Comparison of ENCODE assay signal across 8 cellular contexts in genomic region chr16:87317766-87318121, GRCh38. TPM values are rescaled to one million over a fixed set of nuclear protein-coding genes. Genes with fewer than 3 reads are reported as not detected.
DNase-seq lines count a peak whose midpoint lies in the region; ATAC-seq and TF ChIP-seq lines count a peak whose summit lies in the region.

No MANE protein-coding gene starts in this region.

- H3K4me3 Mint-ChIP-seq in effector memory CD8-positive, alpha-beta T cell: peak overlapping the region; percentile 88 to 92

- no peaks in the 10 kb centered on the region for H3K9me3 Mint-ChIP-seq in effector memory CD8-positive, alpha-beta T cell

- intact Hi-C loops in A673 (cut with micrococcal nuclease; ENCODE audit: unreplicated experiment): no loop called here

- H3K4me1 ChIP-seq in A673 (ENCODE audit: insufficient read depth, low read length, poor library complexity, severe bottlenecking): peaks cover 6% of the 10 kb centered on the region
- no peaks in the 10 kb centered on the region for H3K4me1 ChIP-seq in mesodermal cell (ENCODE audit: control insufficient read depth, insufficient read depth, low read length, poor library complexity, severe bottlenecking)

- peak overlapping the region; percentile 94 to 95 for H3K27ac Mint-ChIP-seq in effector memory CD8-positive, alpha-beta T cell

- BruUV-seq in A673 (replicated peaks; lab: Mats Ljungman, UMichigan): no TSS peak

- H3K36me3 ChIP-seq in A673 (ENCODE audit: insufficient read depth, low read length, poor library complexity, severe bottlenecking): no peaks in the 10 kb centered on the region
- no peaks in the 10 kb centered on the region for H3K36me3 ChIP-seq in SU-DHL-6 (ENCODE audit: low read length)
- no peaks in the 10 kb centered on the region for H3K36me3 ChIP-seq in mesodermal cell (ENCODE audit: control insufficient read depth, insufficient read depth, low read length)

- POLR2A ChIA-PET in A673 (lab: Charles Lee; ENCODE audit: low non-redundant PET): interaction anchor here (0.7 kb wide), 1 partner anchor 741 kb away, joined by 5 read pairs; no protein-coding TSS in a partner anchor

- no peaks in the 10 kb centered on the region for H3K27me3 ChIP-seq in A673 (replicated peaks; ENCODE audit: insufficient read depth, low read depth, low read length, poor library complexity)
- H3K27me3 ChIP-seq in SU-DHL-6 (ENCODE audit: low read length): no peaks in the 10 kb centered on the region

- peak overlapping the region; percentile 95 for H3K4me3 ChIP-seq in A673 (ENCODE audit: low read depth, low read length, poor library complexity, severe bottlenecking)
- peak overlapping the region; percentile 84 for H3K4me3 ChIP-seq in GM12865 (ENCODE audit: low read depth, low read length)
- H3K4me3 ChIP-seq in SU-DHL-6 (ENCODE audit: insufficient read depth, low read length, poor library complexity, severe bottlenecking): peak overlapping the region; percentile 98
- H3K4me3 ChIP-seq in mesodermal cell (ENCODE audit: extremely low read depth, insufficient read depth, low read length, poor library complexity, severe bottlenecking): peak overlapping the region; percentile 94

- DNase-seq in A673 (ENCODE audit: low spot score): peak; percentile 60
- DNase-seq in GM12865 (ENCODE audit: low read depth): peak; percentile 69
- DNase-seq in effector memory CD8-positive, alpha-beta T cell: no peak
- peak in 4 of 49 donors; percentile 39 to 75 (median 50) for DNase-seq in substantia nigra (lab: John Stamatoyannopoulos, UW)
- no peak for DNase-seq in NCI-H2029 (lab: John Stamatoyannopoulos, UW)

- no peaks in the 10 kb centered on the region for H4K20me1 ChIP-seq in SU-DHL-6 (ENCODE audit: low read depth, low read length)

- H3K9ac ChIP-seq in SU-DHL-6 (ENCODE audit: low read length): peak overlapping the region; percentile 92

- H3K4me1 Mint-ChIP-seq in effector memory CD8-positive, alpha-beta T cell (ENCODE audit: low read depth in 2 of 2): peaks cover 16 to 18% of the 10 kb centered on the region in 2 donors

- no peaks in the 10 kb centered on the region for H3K9me2 ChIP-seq in SU-DHL-6 (replicated peaks; ENCODE audit: insufficient read depth, low read length)

- peaks cover 14% of the 10 kb centered on the region for H3K79me2 ChIP-seq in SU-DHL-6 (ENCODE audit: insufficient read depth, low read length)

- H3K9me3 ChIP-seq in A673 (ENCODE audit: low read depth, low read length, poor library complexity, severe bottlenecking) (no peaks in the 10 kb centered on the region), SU-DHL-6 (ENCODE audit: insufficient read depth, low read length) (no peaks in the 10 kb centered on the region), mesodermal cell (ENCODE audit: control insufficient read depth, low read length) (no peaks in the 10 kb centered on the region)

- no peaks in the 10 kb centered on the region for H3F3A ChIP-seq in SU-DHL-6 (ENCODE audit: insufficient read depth)

- H3K4me2 ChIP-seq in SU-DHL-6 (ENCODE audit: low read depth, low read length, poor library complexity, severe bottlenecking): peak overlapping the region; percentile 94

- CTCF ChIA-PET in A673 (lab: Charles Lee): interaction anchor here (0.7 kb wide), 1 partner anchor 20 kb away, joined by 4 read pairs; no protein-coding TSS in a partner anchor

- no peaks in the 10 kb centered on the region for H3K27me3 Mint-ChIP-seq in effector memory CD8-positive, alpha-beta T cell

- H3K27ac ChIP-seq in A673 (ENCODE audit: low read depth, low read length, poor library complexity, severe bottlenecking): peak overlapping the region; percentile 94
- peak overlapping the region; percentile 73 for H3K27ac ChIP-seq in SU-DHL-6 (ENCODE audit: low read depth, low read length)
- peak overlapping the region; percentile 89 for H3K27ac ChIP-seq in mesodermal cell (ENCODE audit: low read depth, low read length, severe bottlenecking)
- H3K27ac ChIP-seq in substantia nigra (ENCODE audit: low read depth, low read length, poor library complexity, severe bottlenecking): peak overlapping the region; percentile 94

- peaks cover 24% of the 10 kb centered on the region for H3K36me3 Mint-ChIP-seq in effector memory CD8-positive, alpha-beta T cell (ENCODE audit: insufficient read depth)

- TF ChIP-seq CTCF in A673 (conservative IDR thresholded peaks at IDR 0.05; ENCODE audit: low read depth, low read length) (no peak), GM12865 (IDR thresholded peaks at IDR 0.05; ENCODE audit: insufficient read depth, low read depth, low read length, missing control alignments) (no peak), SU-DHL-6 (IDR thresholded peaks at IDR 0.05; ENCODE audit: insufficient read depth, low read length, poor library complexity, severe bottlenecking) (no peak)

- peak; percentile 20 for ATAC-seq in HG03342 (IDR thresholded peaks at IDR 0.05; ENCODE audit: unreplicated experiment)
- peak; percentile 28 for ATAC-seq in effector memory CD8-positive, alpha-beta T cell (replicated peaks)

- WGBS in mesodermal cell (ENCODE audit: insufficient coverage in 2 of 2), 2 experiments: 0% methylated on average over 2 to 5 of the region's 18 CpGs

- H2AFZ ChIP-seq in SU-DHL-6 (ENCODE audit: low read depth, low read length, severe bottlenecking): peak overlapping the region; percentile 70

RNA-seq across cellular contexts. Expression of gene C16orf95, which starts 0.6 kb away (rescaled TPM):
- 5.1 and 8.9 TPM in 2 replicates for total RNA-seq in A673 (2021)
- polyA plus RNA-seq in mesodermal cell (2013, experiment 1 of 2): 6.7 TPM
- 5.7 TPM for polyA plus RNA-seq in mesodermal cell (2013, experiment 2 of 2)

Comparison
In these comparisons a context has a peak if more than half of its experiments do, and no peak if none do; other contexts are left out.
1. DNase-seq: peak in A673 (single experiment) and GM12865 (single experiment); none in effector memory CD8-positive, alpha-beta T cell (0 of 3) and NCI-H2029 (single experiment).
2. Peak in every context shown above with its lines, with median percentiles within 50 percentile points of each other: H3K27ac ChIP-seq and H3K4me3 ChIP-seq.